Comparison of ENCODE assay signal across 1 cellular context in genomic region chr12:108666326-108666995, GRCh38.
TF ChIP-seq lines count a peak whose summit lies in the region.

No MANE protein-coding gene starts in this region.

TF ChIP-seq in H1, 55 proteins besides CTCF, POLR2A, EP300 and RAD21:
- no peak for TF ChIP-seq BCL11A (IDR thresholded peaks at IDR 0.05; ENCODE audit: low read depth in 2 of 2, low read length in 2 of 2)
- TF ChIP-seq POLR2AphosphoS5 (IDR thresholded peaks at IDR 0.05; ENCODE audit: low read depth, low read length): 0 out of 2 replicates have a peak, but pooled peaks have one; percentile 21
